Comparison of ENCODE assay signal across 8 cellular contexts in genomic region chr22:25426530-25427308, GRCh38.
DNase-seq lines count a peak whose midpoint lies in the region; FAIRE-seq and TF ChIP-seq lines count a peak whose summit lies in the region.
"Not testable (repeated sequence)": the region's sequence is repeated elsewhere in the genome, so short reads cannot be mapped to it uniquely, and the experiment has no call there.

No MANE protein-coding gene starts in this region.

- H3K4me2 ChIP-seq in OCI-LY1 (ENCODE audit: low read length); keratinocyte (ENCODE audit: control insufficient read depth, extremely low read depth, insufficient read depth, low read depth, low read length): not testable (repeated sequence)

- H3K4me3 Mint-ChIP-seq in activated naive CD4-positive, alpha-beta T cell treated with anti-CD3 and anti-CD28 coated beads, Interleukin-2, amount 50 U/mL, for 24 hours; endodermal cell: not testable (repeated sequence)

- dilution Hi-C loops in keratinocyte (cut with MboI; ENCODE audit: extremely low pct_ligation_motif_present, low sequenced_read_pairs), result not testable (repeated sequence)

- H3K9me3 ChIP-seq in OCI-LY1 (ENCODE audit: low read length); endodermal cell (ENCODE audit: control insufficient read depth, low read length); keratinocyte (ENCODE audit: control insufficient read depth, low read depth, low read length): not testable (repeated sequence)

- H3K36me3 Mint-ChIP-seq in activated naive CD4-positive, alpha-beta T cell treated with anti-CD3 and anti-CD28 coated beads, Interleukin-2, amount 50 U/mL, for 24 hours; endodermal cell (ENCODE audit: low read depth): not testable (repeated sequence)

- H3K4me1 ChIP-seq in OCI-LY1 (ENCODE audit: insufficient read depth, low read length, severe bottlenecking); endodermal cell (ENCODE audit: control insufficient read depth, insufficient read depth, low read length); keratinocyte (ENCODE audit: control insufficient read depth, extremely low read depth, insufficient read depth, low read length): not testable (repeated sequence)

- H3K27me3 ChIP-seq in OCI-LY1 (ENCODE audit: insufficient read depth, low read length); keratinocyte (ENCODE audit: control insufficient read depth, extremely low read depth, insufficient read depth, low read length): not testable (repeated sequence)
- H3K27me3 ChIP-seq in endodermal cell (ENCODE audit: control insufficient read depth, insufficient read depth, low read length, poor library complexity, severe bottlenecking), result peaks cover 19% of the 10 kb centered on the region

- not testable (repeated sequence) for H2AFZ ChIP-seq in OCI-LY1 (ENCODE audit: low read length); keratinocyte (ENCODE audit: control insufficient read depth, low read length)

- WGBS in endodermal cell (ENCODE audit: insufficient coverage in 1 of 2, insufficient read length in 1 of 2), 2 experiments, result 69 to 82% methylated on average over 6 to 8 of the region's 10 CpGs

- H3K4me1 Mint-ChIP-seq in activated naive CD4-positive, alpha-beta T cell treated with anti-CD3 and anti-CD28 coated beads, Interleukin-2, amount 50 U/mL, for 24 hours; endodermal cell: not testable (repeated sequence)

- H3K79me2 ChIP-seq in OCI-LY1 (ENCODE audit: insufficient read depth, low read length); keratinocyte (ENCODE audit: control insufficient read depth, insufficient read depth, low read length): not testable (repeated sequence)

- not testable (repeated sequence) for H4K20me1 ChIP-seq in OCI-LY1 (ENCODE audit: insufficient read depth, low read length); keratinocyte (ENCODE audit: control insufficient read depth, extremely low read depth, insufficient read depth, low read length)

- not testable (repeated sequence) for H3K9me3 Mint-ChIP-seq in activated naive CD4-positive, alpha-beta T cell treated with anti-CD3 and anti-CD28 coated beads, Interleukin-2, amount 50 U/mL, for 24 hours; endodermal cell

- not testable (repeated sequence) for H3K9me2 ChIP-seq in OCI-LY1 (ENCODE audit: low read depth, low read length)

- peak; percentile 48 for FAIRE-seq in keratinocyte (lab: Jason Lieb, UNC)

- not testable (repeated sequence) for H3K9ac ChIP-seq in OCI-LY1 (ENCODE audit: low read length); endodermal cell (ENCODE audit: extremely low read depth, low read length, poor library complexity, severe bottlenecking); keratinocyte (ENCODE audit: control insufficient read depth, extremely low read depth, insufficient read depth, low read length)

- DNase-seq in AG10803 (ENCODE audit: low read depth); GM13976 (ENCODE audit: low spot score); LNCaP clone FGC (ENCODE audit: low read depth); endodermal cell; keratinocyte (ENCODE audit: low read depth, low spot score); retinal pigment epithelial cell (ENCODE audit: low read depth): not testable (repeated sequence)

- H3K9me1 ChIP-seq in keratinocyte (ENCODE audit: control insufficient read depth, extremely low read depth, insufficient read depth, low read length), result not testable (repeated sequence)

- not testable (repeated sequence) for H3K4me3 ChIP-seq in AG10803 (ENCODE audit: low read length); LNCaP clone FGC (ENCODE audit: low read depth, low read length); OCI-LY1 (ENCODE audit: low read depth, low read length, poor library complexity, severe bottlenecking); endodermal cell (ENCODE audit: low read length); keratinocyte (ENCODE audit: control insufficient read depth in 2 of 3, extremely low read depth in 1 of 3, insufficient read depth in 2 of 3, low read depth in 1 of 3, low read length in 3 of 3); retinal pigment epithelial cell (ENCODE audit: low read length)

- H3K36me3 ChIP-seq in OCI-LY1 (ENCODE audit: insufficient read depth, low read length); endodermal cell (ENCODE audit: control insufficient read depth, insufficient read depth, low read length); keratinocyte (ENCODE audit: control insufficient read depth in 2 of 2, extremely low read depth in 1 of 2, insufficient read depth in 2 of 2, low read length in 2 of 2): not testable (repeated sequence)

- peaks cover 25% of the 10 kb centered on the region for H3K27me3 Mint-ChIP-seq in activated naive CD4-positive, alpha-beta T cell treated with anti-CD3 and anti-CD28 coated beads, Interleukin-2, amount 50 U/mL, for 24 hours
- peaks cover 20% of the 10 kb centered on the region for H3K27me3 Mint-ChIP-seq in endodermal cell (ENCODE audit: insufficient read depth)

- peak; percentile 33; the same call in 1 of the 2 replicates for TF ChIP-seq CTCF in AG10803 (conservative IDR thresholded peaks at IDR 0.05; ENCODE audit: low read length)
- TF ChIP-seq CTCF in GM13976 (IDR thresholded peaks at IDR 0.05; ENCODE audit: borderline replicate concordance, control extremely low read depth, extremely low read depth, insufficient read depth, missing control alignments), result peak; percentile 9
- peak; percentile 26 for TF ChIP-seq CTCF in LNCaP clone FGC (IDR thresholded peaks at IDR 0.05; ENCODE audit: control insufficient read depth, extremely low read depth, insufficient read depth)
- TF ChIP-seq CTCF in OCI-LY1 (IDR thresholded peaks at IDR 0.05; ENCODE audit: low read length), result peak; percentile 25; the same call in 1 of the 2 replicates
- TF ChIP-seq CTCF in endodermal cell (conservative IDR thresholded peaks at IDR 0.05), result peak; percentile 68
- not testable (repeated sequence) for TF ChIP-seq CTCF in keratinocyte (optimal IDR thresholded peaks at IDR 0.05 in 1 of 3, IDR thresholded peaks at IDR 0.05 in 1 of 3, conservative IDR thresholded peaks at IDR 0.05 in 1 of 3; ENCODE audit: extremely low read depth in 1 of 3, insufficient read depth in 2 of 3, low read length in 3 of 3)
- TF ChIP-seq CTCF in retinal pigment epithelial cell (conservative IDR thresholded peaks at IDR 0.05; ENCODE audit: low read depth, low read length), result peak; percentile 58

- not testable (repeated sequence) for H3K27ac ChIP-seq in OCI-LY1 (ENCODE audit: low read depth, low read length, poor library complexity, severe bottlenecking); endodermal cell (ENCODE audit: low read depth, low read length); keratinocyte (ENCODE audit: control insufficient read depth, insufficient read depth, low read length)

- in situ Hi-C loops in GM13976 (cut with MboI; ENCODE audit: low sequenced_read_pairs, unreplicated experiment), result not testable (repeated sequence)

- H3K27ac Mint-ChIP-seq in activated naive CD4-positive, alpha-beta T cell treated with anti-CD3 and anti-CD28 coated beads, Interleukin-2, amount 50 U/mL, for 24 hours, result peak overlapping the region; percentile 23
- not testable (repeated sequence) for H3K27ac Mint-ChIP-seq in endodermal cell

- H3F3A ChIP-seq in OCI-LY1 (ENCODE audit: insufficient read depth, low read length), result not testable (repeated sequence)
